Comparison of ENCODE assay signal across 17 cellular contexts in genomic region chr3:196470182-196470581, GRCh38. TPM values are rescaled to one million over a fixed set of nuclear protein-coding genes. Genes with fewer than 3 reads are reported as not detected.
"Had no signal": no experiment of that assay in that cellular context is flagged by ENCODE, and none has a peak within 500 bp of the region (broad histone marks: within the 10 kb centered on the region; RNA-seq: fewer than 3 reads in every experiment).

No MANE protein-coding gene starts in this region.

RNA-seq across cellular contexts. Expression of gene SMCO1, which starts 45.0 kb away (rescaled TPM):
- total RNA-seq: activated CD4-positive, alpha-beta memory T cell treated with anti-CD3 and anti-CD28 coated beads, Interleukin-2, amount 10 ng/mL, durations not matched to agents 7 days and 5 days; activated CD4-positive, alpha-beta T cell treated with anti-CD3 and anti-CD28 coated beads for 36 hours; activated CD4-positive, alpha-beta T cell treated with anti-CD3 and anti-CD28 coated beads, Interleukin-2, amount 10 ng/mL, durations not matched to agents 7 days and 5 days; activated CD8-positive, alpha-beta memory T cell treated with anti-CD3 and anti-CD28 coated beads, Interleukin-2, amount 10 ng/mL, durations not matched to agents 7 days and 5 days; activated naive CD4-positive, alpha-beta T cell treated with anti-CD3 and anti-CD28 coated beads for 36 hours; activated naive CD4-positive, alpha-beta T cell treated with anti-CD3 and anti-CD28 coated beads, Interleukin-2, amount 50 U/mL, for 72 hours; activated naive CD8-positive, alpha-beta T cell treated with anti-CD3 and anti-CD28 coated beads for 36 hours; activated T-helper 1 cell treated with anti-CD3 and anti-CD28 coated beads, Interleukin-12 subunit alpha, Interleukin-12 subunit beta, Interleukin-2, Interleukin-4 antibody, amounts not matched to agents 30 ng/mL and 10 ng/mL and 1 ng/mL, durations not matched to agents 14 hours and 24 hours and 36 hours; activated T-helper 17 cell treated with anti-CD3 and anti-CD28 coated beads, Interleukin-2, amount 50 U/mL, for 72 hours; adrenal gland; aorta; astrocyte; body of pancreas; breast epithelium; chondrocyte; T-helper 2 cell treated with Interferon-gamma antibody and Interleukin-4, amounts not matched to agents 100 ng/mL and 5 ng/mL, for 36 hours; WTC11 had no signal
- polyA plus RNA-seq: aorta had no signal
